Comparison of ENCODE assay signal across 9 cellular contexts in genomic region chr1:108708726-108709660, GRCh38. TPM values are rescaled to one million over a fixed set of nuclear protein-coding genes. Genes with fewer than 3 reads are reported as not detected.
DNase-seq lines count a peak whose midpoint lies in the region; ATAC-seq lines count a peak whose summit lies in the region.
"Had no signal": no experiment of that assay in that cellular context is flagged by ENCODE, and none has a peak within 500 bp of the region (broad histone marks: within the 10 kb centered on the region; RNA-seq: fewer than 3 reads in every experiment).

No MANE protein-coding gene starts in this region.

- intact Hi-C loops in cardiac septum (cut with DNase I): no loop called here

- H3K27me3 Mint-ChIP-seq in T-helper 2 cell treated with Interferon-gamma antibody and Interleukin-4, amounts not matched to agents 5 μg/mL and 100 μg/mL, for 36 hours (ENCODE audit: low read depth): peaks cover 17% of the 10 kb centered on the region

- ATAC-seq in GM19397 (IDR thresholded peaks at IDR 0.05; ENCODE audit: unreplicated experiment): no peak
- no peak for ATAC-seq in GM21717 (IDR thresholded peaks at IDR 0.05; ENCODE audit: unreplicated experiment)

- H3K27ac Mint-ChIP-seq in T-helper 2 cell treated with Interferon-gamma antibody and Interleukin-4, amounts not matched to agents 5 μg/mL and 100 μg/mL, for 36 hours: no peak overlapping the region

- DNase-seq in DMS 273 (lab: John Stamatoyannopoulos, UW; ENCODE audit: unreplicated experiment) (peak; percentile 48), DMS 273 treated with DMSO at 0.1 percent for 48 hours (lab: John Stamatoyannopoulos, UW) (no peak), cardiac septum (ENCODE audit: low spot score) (no peak)
- peak; percentile 25 for DNase-seq in T-helper 2 cell treated with Interferon-gamma antibody and Interleukin-4, amounts not matched to agents 5 μg/mL and 100 μg/mL, for 36 hours (ENCODE audit: low spot score)
- peak; percentile 58 for DNase-seq in central memory CD4-positive, alpha-beta T cell
- peak in 2 of 3 experiments; percentile 31 to 39 for DNase-seq in stimulated activated CD4-positive, alpha-beta T cell treated with anti-CD3 and anti-CD28 coated beads, TNF-alpha, amount 100 ng/mL, for 4 hours (ENCODE audit: low read depth in 3 of 3)

- no peak overlapping the region for H3K4me3 Mint-ChIP-seq in T-helper 2 cell treated with Interferon-gamma antibody and Interleukin-4, amounts not matched to agents 5 μg/mL and 100 μg/mL, for 36 hours

- H3K36me3 Mint-ChIP-seq in T-helper 2 cell treated with Interferon-gamma antibody and Interleukin-4, amounts not matched to agents 5 μg/mL and 100 μg/mL, for 36 hours (ENCODE audit: low read depth): no peaks in the 10 kb centered on the region

- peaks cover 24% of the 10 kb centered on the region for H3K4me1 Mint-ChIP-seq in T-helper 2 cell treated with Interferon-gamma antibody and Interleukin-4, amounts not matched to agents 5 μg/mL and 100 μg/mL, for 36 hours (ENCODE audit: low read depth)

- no peaks in the 10 kb centered on the region for H3K9me3 Mint-ChIP-seq in T-helper 2 cell treated with Interferon-gamma antibody and Interleukin-4, amounts not matched to agents 5 μg/mL and 100 μg/mL, for 36 hours

RNA-seq across cellular contexts. Expression of gene FNDC7, which starts 3.7 kb away (rescaled TPM):
- total RNA-seq in cardiac septum: not detected
- total RNA-seq: SJSA1 had no signal

RNA-seq across cellular contexts. Expression of gene PRPF38B, which starts 16.9 kb away (rescaled TPM):
- 16.4 TPM for total RNA-seq in cardiac septum

RNA-seq across cellular contexts. Expression of gene STXBP3, which starts 37.5 kb away (rescaled TPM):
- total RNA-seq in cardiac septum: 30.3 TPM

RNA-seq across cellular contexts. Expression of gene HENMT1, which starts 48.1 kb away (rescaled TPM):
- total RNA-seq in cardiac septum: 1.1 TPM

Comparison
In these comparisons a context has a peak if more than half of its experiments do, and no peak if none do; other contexts are left out.
1. DNase-seq: peak in DMS 273 (single experiment), T-helper 2 cell treated with Interferon-gamma antibody and Interleukin-4, amounts not matched to agents 5 μg/mL and 100 μg/mL, for 36 hours (single experiment), central memory CD4-positive, alpha-beta T cell (single experiment) and stimulated activated CD4-positive, alpha-beta T cell treated with anti-CD3 and anti-CD28 coated beads, TNF-alpha, amount 100 ng/mL, for 4 hours (2 of 3); none in DMS 273 treated with DMSO at 0.1 percent for 48 hours (single experiment) and cardiac septum (single experiment).